ENCODE assay signal across 18 cellular contexts in the genomic region with DNA sequence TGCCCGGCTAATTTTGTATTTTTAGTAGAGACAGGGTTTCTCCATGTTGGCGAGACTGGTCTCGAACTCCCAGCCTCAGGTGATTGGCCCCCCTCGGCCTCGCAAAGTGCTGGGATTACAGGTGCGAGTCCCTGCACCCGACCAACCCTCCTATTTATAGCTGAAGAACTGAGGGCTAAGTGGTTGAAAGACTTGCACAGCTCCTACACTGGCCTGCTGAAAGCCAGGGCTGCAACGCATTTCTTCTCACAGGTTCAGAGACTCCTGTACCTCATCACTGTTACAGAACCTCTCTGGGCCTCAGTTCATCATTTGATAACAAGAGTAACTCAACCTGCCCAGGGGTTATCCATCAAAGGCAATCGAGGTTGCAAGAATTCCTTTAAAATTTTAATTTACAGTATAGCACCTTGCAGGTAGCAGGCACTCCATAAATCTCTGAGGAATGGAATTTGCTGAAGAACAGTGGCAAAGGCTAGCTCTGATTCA.
A peak's percentile ranks its signal among the peaks of the same experiment; 100 is the strongest.
DNase-seq lines count a peak whose midpoint lies in the region; ATAC-seq and TF ChIP-seq lines count a peak whose summit lies in the region.
"Had no signal": no experiment of that assay in that cellular context is flagged by ENCODE, and none has a peak within 500 bp of the region (broad histone marks: within the 10 kb centered on the region; RNA-seq: fewer than 3 reads in every experiment).

No MANE protein-coding gene starts in this region.

- H3K27me3 ChIP-seq in GM23248 (replicated peaks; ENCODE audit: insufficient read depth) (0 out of 2 replicates have a peak, but pooled peaks cover 17% of the 10 kb centered on the region), right lobe of liver (no peaks in the 10 kb centered on the region), spleen (replicated peaks in 1 of 7) (no peaks in the 10 kb centered on the region)
- H3K27me3 ChIP-seq: brain microvascular endothelial cell, testis had no signal

- H3K4me2 ChIP-seq in GM23248 (ENCODE audit: unreplicated experiment), result peak overlapping the region; percentile 39

- H3K4me1 Mint-ChIP-seq in chondrocyte (ENCODE audit: low read depth), result peaks cover 60% of the 10 kb centered on the region
- peaks cover 48% of the 10 kb centered on the region for H3K4me1 Mint-ChIP-seq in type B pancreatic cell (ENCODE audit: unreplicated experiment)
- H3K4me1 Mint-ChIP-seq in natural killer cell, result peaks cover 0 to 9% of the 10 kb centered on the region in 2 donors

- peaks cover 17% of the 10 kb centered on the region for H3F3A ChIP-seq in GM23248 (ENCODE audit: insufficient read depth)

- H3K9me3 Mint-ChIP-seq in chondrocyte (ENCODE audit: low read depth) (no peaks in the 10 kb centered on the region), type B pancreatic cell (no peaks in the 10 kb centered on the region), natural killer cell (no peaks in the 10 kb centered on the region)
- H3K9me3 Mint-ChIP-seq: activated B cell treated with CpG ODN at 0.5 μM for 24 hours had no signal

- no peak overlapping the region for H3K9ac ChIP-seq in GM23248

- peak in 3 of 4 donors; percentile 2 to 13 (median 7) for ATAC-seq in right lobe of liver
- ATAC-seq in HG03342 (IDR thresholded peaks at IDR 0.05; ENCODE audit: unreplicated experiment), result no peak
- no peak for ATAC-seq in natural killer cell

- H3K27me3 Mint-ChIP-seq in chondrocyte (ENCODE audit: low read depth) (no peaks in the 10 kb centered on the region), type B pancreatic cell (no peaks in the 10 kb centered on the region), natural killer cell (ENCODE audit: low read depth in 2 of 2) (no peaks in the 10 kb centered on the region)
- H3K27me3 Mint-ChIP-seq: activated B cell treated with CpG ODN at 0.5 μM for 24 hours had no signal

- H2AFZ ChIP-seq in GM23248, result no peak overlapping the region

- no peaks in the 10 kb centered on the region for H4K20me1 ChIP-seq in GM23248 (ENCODE audit: insufficient read depth)

- no peak for DNase-seq in GM23248
- no peak for DNase-seq in chondrocyte (ENCODE audit: low spot score)
- no peak for DNase-seq in right lobe of liver
- no peak for DNase-seq in spleen
- DNase-seq in type B pancreatic cell (ENCODE audit: extremely low spot score, unreplicated experiment), result no peak
- DNase-seq in activated effector memory CD4-positive, alpha-beta T cell treated with anti-CD3 and anti-CD28 coated beads, Interleukin-2, amount 50 U/mL, for 16 hours, result no peak
- no peak for DNase-seq in natural killer cell
- DNase-seq: activated B cell treated with CpG ODN at 0.5 μM for 24 hours; activated naive CD4-positive, alpha-beta T cell treated with Interleukin-2 at 50 U/mL for 16 hours; brain microvascular endothelial cell; COR-L47; effector CD8-positive, alpha-beta T cell; Karpas-422; NCI-H187; NCI-H510A treated with DMSO at 0.1 percent for 48 hours; SW 1271 had no signal

- TF ChIP-seq CTCF in chondrocyte (IDR thresholded peaks at IDR 0.05) (no peak), right lobe of liver (IDR thresholded peaks at IDR 0.05) (no peak), spleen (IDR thresholded peaks at IDR 0.05 in 8 of 11, conservative IDR thresholded peaks at IDR 0.05 in 3 of 11) (no peak), type B pancreatic cell (conservative IDR thresholded peaks at IDR 0.05) (no peak), natural killer cell (IDR thresholded peaks at IDR 0.05) (no peak)

- in situ Hi-C loops in GM23248 (cut with MboI), result no loop called here

- no peak for TF ChIP-seq POLR2A in right lobe of liver (IDR thresholded peaks at IDR 0.05)
- TF ChIP-seq POLR2A in spleen (IDR thresholded peaks at IDR 0.05), result no peak

- H3K36me3 ChIP-seq in GM23248 (ENCODE audit: low read depth), result no peaks in the 10 kb centered on the region
- no peaks in the 10 kb centered on the region for H3K36me3 ChIP-seq in right lobe of liver
- H3K36me3 ChIP-seq in spleen, result no peaks in the 10 kb centered on the region
- H3K36me3 ChIP-seq: brain microvascular endothelial cell had no signal

- H3K4me3 ChIP-seq in GM23248, result no peak overlapping the region
- H3K4me3 ChIP-seq in right lobe of liver, result no peak overlapping the region
- H3K4me3 ChIP-seq in spleen, result no peak overlapping the region
- H3K4me3 ChIP-seq: testis had no signal

- H3K27ac Mint-ChIP-seq in chondrocyte (ENCODE audit: unreplicated experiment) (peak overlapping the region; percentile 66), type B pancreatic cell (no peak overlapping the region), natural killer cell (no peak overlapping the region)
- H3K27ac Mint-ChIP-seq: activated B cell treated with CpG ODN at 0.5 μM for 24 hours had no signal

- no peaks in the 10 kb centered on the region for H3K9me2 ChIP-seq in GM23248 (ENCODE audit: insufficient read depth)

- H3K79me2 ChIP-seq in GM23248 (ENCODE audit: insufficient read depth), result no peaks in the 10 kb centered on the region

- WGBS in GM23248 (ENCODE audit: low coverage in 1 of 2, low lambda C conversion rate in 2 of 2, missing lambda C conversion rate in 2 of 2), 2 experiments, result 73 to 76% methylated on average over 9 of the region's 9 CpGs
- 27% methylated on average over 2 of the region's 9 CpGs for WGBS in right lobe of liver (ENCODE audit: insufficient coverage, low coverage, low lambda C conversion rate, missing lambda C conversion rate)
- 92 to 96% (median 94%) methylated on average over 9 of the region's 9 CpGs for WGBS in spleen, 5 donors

- no peak overlapping the region for H3K27ac ChIP-seq in GM23248
- peak overlapping the region; percentile 16 to 69 (median 56) for H3K27ac ChIP-seq in right lobe of liver
- H3K27ac ChIP-seq in spleen, result peak overlapping the region in 6 of 8 donors; percentile 4 to 35 (median 16)
- H3K27ac ChIP-seq: brain microvascular endothelial cell, testis had no signal

- H3K9me3 ChIP-seq in GM23248 (ENCODE audit: low read depth) (no peaks in the 10 kb centered on the region), right lobe of liver (no peaks in the 10 kb centered on the region), spleen (no peaks in the 10 kb centered on the region)
- H3K9me3 ChIP-seq: testis had no signal

- H3K36me3 Mint-ChIP-seq in chondrocyte (ENCODE audit: low read depth), result no peaks in the 10 kb centered on the region
- no peaks in the 10 kb centered on the region for H3K36me3 Mint-ChIP-seq in type B pancreatic cell
- H3K36me3 Mint-ChIP-seq in natural killer cell, result no peaks in the 10 kb centered on the region

- H3K4me3 Mint-ChIP-seq in chondrocyte (ENCODE audit: unreplicated experiment), result no peak overlapping the region
- no peak overlapping the region for H3K4me3 Mint-ChIP-seq in type B pancreatic cell
- no peak overlapping the region for H3K4me3 Mint-ChIP-seq in natural killer cell
- H3K4me3 Mint-ChIP-seq: activated B cell treated with CpG ODN at 0.5 μM for 24 hours had no signal

- peaks cover 26% of the 10 kb centered on the region for H3K4me1 ChIP-seq in GM23248 (ENCODE audit: insufficient read depth)
- peaks cover 0 to 46% (median 23%) of the 10 kb centered on the region in 4 donors for H3K4me1 ChIP-seq in right lobe of liver
- peaks cover 0 to 34% (median 18%) of the 10 kb centered on the region in 6 donors for H3K4me1 ChIP-seq in spleen

- intact Hi-C loops in right lobe of liver (cut with DNase I), result no loop called here
- intact Hi-C loops in spleen (cut with DNase I; ENCODE audit: low total_unique reads), result no loop called here
- intact Hi-C loops in natural killer cell (cut with micrococcal nuclease), result no loop called here

Comparison
In these comparisons a context has a peak if more than half of its experiments do, and no peak if none do; other contexts are left out.
1. ATAC-seq: peak in right lobe of liver (3 of 4); none in HG03342 (single experiment) and natural killer cell (0 of 3).